ENCODE assay signal across 8 cellular contexts in genomic region chr10:31134303-31134928, GRCh38.
A peak's percentile ranks its signal among the peaks of the same experiment; 100 is the strongest.
DNase-seq lines count a peak whose midpoint lies in the region; ATAC-seq and TF ChIP-seq lines count a peak whose summit lies in the region.

No MANE protein-coding gene starts in this region.

- H3K36me3 ChIP-seq in neural progenitor cell, result no peaks in the 10 kb centered on the region

- no peak overlapping the region for H2AFZ ChIP-seq in neural progenitor cell (replicated peaks)

- H3K36me3 Mint-ChIP-seq in activated T-cell treated with anti-CD3 and anti-CD28 coated beads, Interleukin-2, amount 50 U/mL, for 24 hours (ENCODE audit: low read depth), result no peaks in the 10 kb centered on the region
- H3K36me3 Mint-ChIP-seq in neural progenitor cell, result no peaks in the 10 kb centered on the region

- ATAC-seq in GM21526 (IDR thresholded peaks at IDR 0.05; ENCODE audit: low FRiP score, unreplicated experiment), result peak; percentile 37
- ATAC-seq in foreskin keratinocyte, result peak; percentile 38
- no peak for ATAC-seq in HG03039 (IDR thresholded peaks at IDR 0.05; ENCODE audit: unreplicated experiment)
- ATAC-seq in GM21515 (IDR thresholded peaks at IDR 0.05; ENCODE audit: unreplicated experiment), result no peak

- H3K27ac ChIP-seq in foreskin keratinocyte (no peak overlapping the region), neural progenitor cell (peak overlapping the region; percentile 96)

- H3K79me2 ChIP-seq in neural progenitor cell (ENCODE audit: low read depth), result no peaks in the 10 kb centered on the region

- no peaks in the 10 kb centered on the region for H3K9me3 ChIP-seq in neural progenitor cell (ENCODE audit: low read depth)

- H3K4me3 ChIP-seq in neural progenitor cell, result peak overlapping the region; percentile 33

- H3K4me2 ChIP-seq in neural progenitor cell, result peak overlapping the region; percentile 72

- H3K27me3 Mint-ChIP-seq in activated T-cell treated with anti-CD3 and anti-CD28 coated beads, Interleukin-2, amount 50 U/mL, for 24 hours, result no peaks in the 10 kb centered on the region
- H3K27me3 Mint-ChIP-seq in neural progenitor cell (ENCODE audit: insufficient read depth, low read depth), result peaks cover 3% of the 10 kb centered on the region

- peak overlapping the region; percentile 97 for H3K27ac Mint-ChIP-seq in activated T-cell treated with anti-CD3 and anti-CD28 coated beads, Interleukin-2, amount 50 U/mL, for 24 hours
- H3K27ac Mint-ChIP-seq in neural progenitor cell, result peak overlapping the region; percentile 97

- H3K4me1 ChIP-seq in foreskin keratinocyte, result no peaks in the 10 kb centered on the region
- peaks cover 23% of the 10 kb centered on the region for H3K4me1 ChIP-seq in neural progenitor cell

- H4K20me1 ChIP-seq in neural progenitor cell (ENCODE audit: low read depth), result no peaks in the 10 kb centered on the region

- DNase-seq in Daoy (ENCODE audit: low read depth) (peak; percentile 65), NCI-H1105 (lab: John Stamatoyannopoulos, UW) (peak; percentile 28), foreskin keratinocyte (peak in 1 of 2 donors; percentile 26), neural progenitor cell (ENCODE audit: low spot score) (no peak)
- peak; percentile 57 for DNase-seq in activated T-cell treated with anti-CD3 and anti-CD28 coated beads, Interleukin-2, amount 50 U/mL, for 24 hours

- TF ChIP-seq CTCF in foreskin keratinocyte (conservative IDR thresholded peaks at IDR 0.05) (no peak), neural progenitor cell (IDR thresholded peaks at IDR 0.05) (no peak)

- peak overlapping the region; percentile 79 for H3K4me3 Mint-ChIP-seq in activated T-cell treated with anti-CD3 and anti-CD28 coated beads, Interleukin-2, amount 50 U/mL, for 24 hours
- peak overlapping the region; percentile 82 for H3K4me3 Mint-ChIP-seq in neural progenitor cell

- no peak overlapping the region for H3K9ac ChIP-seq in neural progenitor cell

- peaks cover 31% of the 10 kb centered on the region for H3F3A ChIP-seq in neural progenitor cell (ENCODE audit: low read depth)

- H3K4me1 Mint-ChIP-seq in activated T-cell treated with anti-CD3 and anti-CD28 coated beads, Interleukin-2, amount 50 U/mL, for 24 hours (ENCODE audit: low read depth), result peaks cover 47% of the 10 kb centered on the region
- H3K4me1 Mint-ChIP-seq in neural progenitor cell, result peaks cover 35% of the 10 kb centered on the region

- H3K9me3 Mint-ChIP-seq in activated T-cell treated with anti-CD3 and anti-CD28 coated beads, Interleukin-2, amount 50 U/mL, for 24 hours, result no peaks in the 10 kb centered on the region
- no peaks in the 10 kb centered on the region for H3K9me3 Mint-ChIP-seq in neural progenitor cell

- H3K27me3 ChIP-seq in foreskin keratinocyte (no peaks in the 10 kb centered on the region), neural progenitor cell (no peaks in the 10 kb centered on the region)

Comparison
In these comparisons a context has a peak if more than half of its experiments do, and no peak if none do; other contexts are left out.
1. ATAC-seq: peak in GM21526 (single experiment) and foreskin keratinocyte (single experiment); none in HG03039 (single experiment) and GM21515 (single experiment).